In the genomic region with DNA sequence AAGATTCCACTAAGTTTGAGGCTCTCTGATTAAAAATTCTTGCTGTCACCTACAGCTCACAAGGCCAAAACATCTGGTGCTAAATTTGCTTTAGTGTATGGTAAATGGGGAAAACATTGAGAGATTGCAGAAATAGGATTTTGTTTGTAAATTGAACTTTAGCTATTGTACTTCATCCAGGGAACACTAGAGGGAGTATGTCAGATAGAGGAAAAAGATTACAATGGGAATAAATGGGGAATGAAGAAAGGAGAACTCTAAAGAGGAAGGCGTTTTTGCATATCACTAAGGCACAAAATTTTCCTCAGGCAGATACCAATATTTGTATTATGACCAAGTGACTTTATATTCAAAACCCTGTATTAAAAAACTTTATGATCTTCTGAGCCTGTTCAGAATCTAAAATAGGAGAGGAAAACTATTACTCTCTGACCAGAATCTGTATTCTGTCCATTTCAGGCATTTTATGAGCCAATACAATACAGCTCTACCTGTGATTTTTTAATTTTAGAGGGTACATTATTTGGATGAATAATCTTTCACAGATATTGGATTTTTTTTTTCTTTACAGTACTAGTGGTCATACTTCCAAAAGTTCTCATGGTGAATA, we compare ENCODE assay signal across 1 cellular context.
TF ChIP-seq lines count a peak whose summit lies in the region.

No MANE protein-coding gene starts in this region.

TF ChIP-seq in SK-N-SH treated with all-trans-retinoic acid at 6 μM for 48 hours, 23 proteins besides CTCF, POLR2A, EP300 and RAD21 (continued from another document):
- TF ChIP-seq TCF4 (CRISPR knock-in tag; IDR thresholded peaks at IDR 0.05; ENCODE audit: borderline replicate concordance) (no peak), ZFP30 (CRISPR knock-in tag; IDR thresholded peaks at IDR 0.05) (no peak)
- TF ChIP-seq, protein P1, sequence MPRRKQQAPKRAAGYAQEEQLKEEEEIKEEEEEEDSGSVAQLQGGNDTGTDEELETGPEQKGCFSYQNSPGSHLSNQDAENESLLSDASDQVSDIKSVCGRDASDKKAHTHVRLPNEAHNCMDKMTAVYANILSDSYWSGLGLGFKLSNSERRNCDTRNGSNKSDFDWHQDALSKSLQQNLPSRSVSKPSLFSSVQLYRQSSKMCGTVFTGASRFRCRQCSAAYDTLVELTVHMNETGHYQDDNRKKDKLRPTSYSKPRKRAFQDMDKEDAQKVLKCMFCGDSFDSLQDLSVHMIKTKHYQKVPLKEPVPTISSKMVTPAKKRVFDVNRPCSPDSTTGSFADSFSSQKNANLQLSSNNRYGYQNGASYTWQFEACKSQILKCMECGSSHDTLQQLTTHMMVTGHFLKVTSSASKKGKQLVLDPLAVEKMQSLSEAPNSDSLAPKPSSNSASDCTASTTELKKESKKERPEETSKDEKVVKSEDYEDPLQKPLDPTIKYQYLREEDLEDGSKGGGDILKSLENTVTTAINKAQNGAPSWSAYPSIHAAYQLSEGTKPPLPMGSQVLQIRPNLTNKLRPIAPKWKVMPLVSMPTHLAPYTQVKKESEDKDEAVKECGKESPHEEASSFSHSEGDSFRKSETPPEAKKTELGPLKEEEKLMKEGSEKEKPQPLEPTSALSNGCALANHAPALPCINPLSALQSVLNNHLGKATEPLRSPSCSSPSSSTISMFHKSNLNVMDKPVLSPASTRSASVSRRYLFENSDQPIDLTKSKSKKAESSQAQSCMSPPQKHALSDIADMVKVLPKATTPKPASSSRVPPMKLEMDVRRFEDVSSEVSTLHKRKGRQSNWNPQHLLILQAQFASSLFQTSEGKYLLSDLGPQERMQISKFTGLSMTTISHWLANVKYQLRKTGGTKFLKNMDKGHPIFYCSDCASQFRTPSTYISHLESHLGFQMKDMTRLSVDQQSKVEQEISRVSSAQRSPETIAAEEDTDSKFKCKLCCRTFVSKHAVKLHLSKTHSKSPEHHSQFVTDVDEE (CRISPR knock-in tag; IDR thresholded peaks at IDR 0.05): no peak
